In the genomic region with DNA sequence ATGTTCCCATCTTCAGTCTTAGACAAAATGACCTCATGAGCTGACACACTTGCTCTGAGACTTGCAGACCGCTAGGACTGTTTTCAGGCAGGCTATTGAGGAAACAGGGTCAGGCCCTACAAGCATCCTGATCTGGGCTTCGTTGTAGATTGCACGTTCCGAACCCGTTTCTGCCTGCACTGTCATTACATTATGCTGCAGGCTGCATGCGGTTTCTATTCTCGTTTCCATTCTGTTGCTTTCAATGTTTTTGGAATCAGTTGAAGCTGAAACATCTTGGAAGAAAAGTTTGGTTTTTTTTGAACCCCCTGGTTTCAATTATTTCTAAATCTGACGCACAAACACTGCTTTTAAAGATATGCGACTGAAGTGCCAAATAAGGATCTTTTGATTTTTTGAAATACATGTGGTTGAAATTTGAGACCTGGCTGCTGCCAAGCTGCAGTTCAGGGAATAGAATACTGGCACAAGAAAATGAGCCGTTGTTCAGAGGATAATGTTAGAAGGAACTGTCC, we compare ENCODE assay signal across 14 cellular contexts.
A peak's percentile ranks its signal among the peaks of the same experiment; 100 is the strongest.
DNase-seq lines count a peak whose midpoint lies in the region; ATAC-seq and TF ChIP-seq lines count a peak whose summit lies in the region.
"Had no signal": no experiment of that assay in that cellular context is flagged by ENCODE, and none has a peak within 500 bp of the region (broad histone marks: within the 10 kb centered on the region; RNA-seq: fewer than 3 reads in every experiment).

No MANE protein-coding gene starts in this region.

- H3K79me2 ChIP-seq in MM.1S (ENCODE audit: low read length) = no peaks in the 10 kb centered on the region

- H4K20me1 ChIP-seq in MM.1S (ENCODE audit: insufficient read depth, low read length) = no peaks in the 10 kb centered on the region

- no peak for TF ChIP-seq CTCF in epithelial cell of esophagus (IDR thresholded peaks at IDR 0.05; ENCODE audit: insufficient read depth, low read depth, low read length, missing control alignments)
- TF ChIP-seq CTCF in MM.1S (IDR thresholded peaks at IDR 0.05; ENCODE audit: low read length) = no peak

- H3K9me2 ChIP-seq in MM.1S (replicated peaks; ENCODE audit: insufficient read depth, low read length) = no peaks in the 10 kb centered on the region

- H3K4me2 ChIP-seq in MM.1S (ENCODE audit: low read depth, low read length) = no peak overlapping the region

- ATAC-seq in HG03354 (IDR thresholded peaks at IDR 0.05; ENCODE audit: poor library complexity, severe bottlenecking, unreplicated experiment) = no peak
- ATAC-seq: effector memory CD8-positive, alpha-beta T cell had no signal

- H3K27ac ChIP-seq in MM.1S (ENCODE audit: low read length) = no peak overlapping the region

- DNase-seq in GM03348 (ENCODE audit: low spot score) = peak; percentile 47
- DNase-seq in OCI-M1 (lab: John Stamatoyannopoulos, UW) = peak; percentile 76
- peak; percentile 26 for DNase-seq in epithelial cell of esophagus (ENCODE audit: low read depth)
- DNase-seq in renal cortical epithelial cell (ENCODE audit: low read depth) = peak; percentile 11
- no peak for DNase-seq in MM.1S
- DNase-seq in activated CD4-positive, alpha-beta T cell treated with anti-CD3 and anti-CD28 coated beads for 48 hours = no peak
- no peak for DNase-seq in mucosa of gallbladder (ENCODE audit: low spot score)
- DNase-seq: activated CD4-positive, alpha-beta T cell treated with anti-CD3 and anti-CD28 coated beads for 1 hour; activated gamma-delta T cell; Calu3; effector memory CD8-positive, alpha-beta T cell; NCI-H2081; stimulated activated CD4-positive, alpha-beta T cell treated with anti-CD3 and anti-CD28 coated beads, Interleukin-4, amount 100 ng/mL, for 4 hours had no signal

- no peaks in the 10 kb centered on the region for H3K36me3 ChIP-seq in MM.1S (replicated peaks; ENCODE audit: insufficient read depth, low read length)

- H3K27me3 ChIP-seq in MM.1S (replicated peaks; ENCODE audit: insufficient read depth, low read length) = no peaks in the 10 kb centered on the region

- H3K9me3 ChIP-seq in MM.1S (replicated peaks; ENCODE audit: insufficient read depth, low read length) = no peaks in the 10 kb centered on the region

- no peak overlapping the region for H3K9ac ChIP-seq in MM.1S (ENCODE audit: low read length)

- H3F3A ChIP-seq in MM.1S (ENCODE audit: insufficient read depth, low read length) = no peaks in the 10 kb centered on the region

- H3K4me1 ChIP-seq in MM.1S (ENCODE audit: low read length) = no peaks in the 10 kb centered on the region

- H2AFZ ChIP-seq in MM.1S (ENCODE audit: low read length) = no peak overlapping the region

- H3K4me3 ChIP-seq in epithelial cell of esophagus (ENCODE audit: low read length) (no peak overlapping the region), MM.1S (ENCODE audit: low read length) (no peak overlapping the region)

Comparison
In these comparisons a context has a peak if more than half of its experiments do, and no peak if none do; other contexts are left out.
1. DNase-seq: peak in GM03348 (single experiment), OCI-M1 (single experiment), epithelial cell of esophagus (single experiment) and renal cortical epithelial cell (single experiment); none in MM.1S (single experiment), activated CD4-positive, alpha-beta T cell treated with anti-CD3 and anti-CD28 coated beads for 48 hours (single experiment) and mucosa of gallbladder (single experiment).